ENCODE assay signal across 1 cellular context in genomic region chr11:65121447-65121864, GRCh38.
TF ChIP-seq lines count a peak whose summit lies in the region.

No MANE protein-coding gene starts in this region.

TF ChIP-seq in K562, 482 proteins besides CTCF, POLR2A, EP300 and RAD21 (continued from another document and continues in another):
- TF ChIP-seq CUX1 (CRISPR knock-in tag; IDR thresholded peaks at IDR 0.05) (no peak), CEBPZ (IDR thresholded peaks at IDR 0.05; ENCODE audit: borderline replicate concordance, low read depth, low read length) (no peak), PHB (CRISPR knock-in tag; IDR thresholded peaks at IDR 0.05) (no peak), PHB2 (IDR thresholded peaks at IDR 0.05; ENCODE audit: low read depth) (no peak), ZC3H4 (CRISPR knock-in tag; IDR thresholded peaks at IDR 0.05; ENCODE audit: borderline replicate concordance) (peak; percentile 53; the same call in 1 of the 2 replicates), THAP7 (CRISPR knock-in tag; IDR thresholded peaks at IDR 0.05) (no peak), PHTF2 (CRISPR knock-in tag; IDR thresholded peaks at IDR 0.05) (no peak), CBFA2T3 (IDR thresholded peaks at IDR 0.05) (no peak), JUND (IDR thresholded peaks at IDR 0.05; ENCODE audit: borderline replicate concordance, low read depth, low read length) (no peak), JUND (tag; IDR thresholded peaks at IDR 0.05; ENCODE audit: borderline replicate concordance, low read depth, low read length) (no peak), SMAD3 (CRISPR knock-in tag; conservative IDR thresholded peaks at IDR 0.05) (no peak), AFF4 (CRISPR knock-in tag; IDR thresholded peaks at IDR 0.05) (peak; percentile 2; the same call in 1 of the 2 replicates), EHMT2 (IDR thresholded peaks at IDR 0.05) (no peak), ZSCAN29 (IDR thresholded peaks at IDR 0.05) (no peak), RB1 (IDR thresholded peaks at IDR 0.05; ENCODE audit: low read depth) (no peak), USF1 (CRISPR knock-in tag; IDR thresholded peaks at IDR 0.05) (peak; percentile 37; the same call in 1 of the 2 replicates), ADNP (tag; IDR thresholded peaks at IDR 0.05) (no peak), ZNF778 (CRISPR knock-in tag; IDR thresholded peaks at IDR 0.05) (no peak), DNMT1 (IDR thresholded peaks at IDR 0.05) (no peak), SREBF2 (CRISPR knock-in tag; IDR thresholded peaks at IDR 0.05) (no peak), ETV6 (IDR thresholded peaks at IDR 0.05; ENCODE audit: borderline replicate concordance in 1 of 2, low read depth in 2 of 2, low read length in 1 of 2) (no peak), ETV6 (CRISPR knock-in tag; IDR thresholded peaks at IDR 0.05; ENCODE audit: borderline replicate concordance) (no peak), PPARD (CRISPR knock-in tag; IDR thresholded peaks at IDR 0.05) (no peak), ZBTB5 (IDR thresholded peaks at IDR 0.05) (no peak), MEIS2 (IDR thresholded peaks at IDR 0.05; ENCODE audit: partially characterized antibody) (no peak), MLLT1 (IDR thresholded peaks at IDR 0.05) (no peak), ELF1 (tag; IDR thresholded peaks at IDR 0.05) (no peak; the same call in 1 of the 2 replicates), SRSF3 (IDR thresholded peaks at IDR 0.05; ENCODE audit: insufficient read depth, low read length) (0 out of 2 replicates have a peak, but pooled peaks have one; percentile 51), GABPB1 (CRISPR knock-in tag; IDR thresholded peaks at IDR 0.05) (0 out of 2 replicates have a peak, but pooled peaks have one; percentile 7), GABPA (tag; conservative IDR thresholded peaks at IDR 0.05; ENCODE audit: low read depth) (peak; percentile 49), HDAC6 (IDR thresholded peaks at IDR 0.05; ENCODE audit: low read depth, low read length) (no peak), MTA1 (IDR thresholded peaks at IDR 0.05; ENCODE audit: borderline replicate concordance) (no peak), AFF1 (IDR thresholded peaks at IDR 0.05; ENCODE audit: low read depth in 1 of 2, partially characterized antibody in 2 of 2) (peak in 1 of 2 experiments; percentile 33), ZNF668 (CRISPR knock-in tag; IDR thresholded peaks at IDR 0.05) (no peak)
